13 cellular contexts compared by ENCODE assay signal in genomic region chr18:9653390-9653789, GRCh38. TPM values are rescaled to one million over a fixed set of nuclear protein-coding genes. Genes with fewer than 3 reads are reported as not detected.
A peak's percentile ranks its signal among the peaks of the same experiment; 100 is the strongest.
DNase-seq lines count a peak whose midpoint lies in the region; ATAC-seq and TF ChIP-seq lines count a peak whose summit lies in the region.
"Had no signal": no experiment of that assay in that cellular context is flagged by ENCODE, and none has a peak within 500 bp of the region (broad histone marks: within the 10 kb centered on the region; RNA-seq: fewer than 3 reads in every experiment).

No MANE protein-coding gene starts in this region.

- H3K4me1 ChIP-seq in ovary (ENCODE audit: insufficient read depth) = peaks cover 1% of the 10 kb centered on the region
- H3K4me1 ChIP-seq: upper lobe of right lung had no signal

- no peaks in the 10 kb centered on the region for H3K36me3 ChIP-seq in ovary
- H3K36me3 ChIP-seq: upper lobe of right lung had no signal

- H3K9me3 ChIP-seq in ovary = no peaks in the 10 kb centered on the region
- H3K9me3 ChIP-seq: upper lobe of right lung had no signal

- no peak overlapping the region for H3K27ac Mint-ChIP-seq in stimulated activated effector memory CD8-positive, alpha-beta T cell treated with anti-CD3 and anti-CD28 coated beads, Interleukin-12 subunit alpha, Interleukin-12 subunit beta, amount 100 ng/mL, for 72 hours
- H3K27ac Mint-ChIP-seq: CD4-positive, CD25-positive, alpha-beta regulatory T cell; endodermal cell had no signal

- no peaks in the 10 kb centered on the region for H3K9me3 Mint-ChIP-seq in stimulated activated effector memory CD8-positive, alpha-beta T cell treated with anti-CD3 and anti-CD28 coated beads, Interleukin-12 subunit alpha, Interleukin-12 subunit beta, amount 100 ng/mL, for 72 hours

- no peak overlapping the region for H3K27ac ChIP-seq in ovary
- H3K27ac ChIP-seq: upper lobe of right lung had no signal

- ATAC-seq in stimulated activated effector memory CD8-positive, alpha-beta T cell treated with anti-CD3 and anti-CD28 coated beads, Interleukin-12 subunit alpha, Interleukin-12 subunit beta, amount 100 ng/mL, for 72 hours = no peak
- no peak for ATAC-seq in GM21515 (IDR thresholded peaks at IDR 0.05; ENCODE audit: unreplicated experiment)
- ATAC-seq: upper lobe of right lung had no signal

- intact Hi-C loops in ovary (cut with DNase I) = no loop called here

- TF ChIP-seq POLR2A in ovary (IDR thresholded peaks at IDR 0.05) = no peak
- no peak for TF ChIP-seq POLR2A in erythroblast (IDR thresholded peaks at IDR 0.05; ENCODE audit: low read length)

- H3K36me3 Mint-ChIP-seq in stimulated activated effector memory CD8-positive, alpha-beta T cell treated with anti-CD3 and anti-CD28 coated beads, Interleukin-12 subunit alpha, Interleukin-12 subunit beta, amount 100 ng/mL, for 72 hours = no peaks in the 10 kb centered on the region
- H3K36me3 Mint-ChIP-seq: CD4-positive, CD25-positive, alpha-beta regulatory T cell had no signal

- no peak for TF ChIP-seq EP300 in ovary (IDR thresholded peaks at IDR 0.05)

- no peak overlapping the region for H3K4me3 ChIP-seq in ovary
- H3K4me3 ChIP-seq: upper lobe of right lung had no signal

- in situ Hi-C loops in G401 (cut with HindIII; ENCODE audit: low sequenced_read_pairs) (no loop called here), SK-MEL-5 (cut with HindIII; ENCODE audit: low pct_unique_long_range_greater_than_20kb, low sequenced_read_pairs) (no loop called here)

- no peaks in the 10 kb centered on the region for H3K4me1 Mint-ChIP-seq in stimulated activated effector memory CD8-positive, alpha-beta T cell treated with anti-CD3 and anti-CD28 coated beads, Interleukin-12 subunit alpha, Interleukin-12 subunit beta, amount 100 ng/mL, for 72 hours
- H3K4me1 Mint-ChIP-seq: CD4-positive, CD25-positive, alpha-beta regulatory T cell; endodermal cell had no signal

- H3K27me3 ChIP-seq in ovary = no peaks in the 10 kb centered on the region
- H3K27me3 ChIP-seq: upper lobe of right lung had no signal

- TF ChIP-seq CTCF in ovary (IDR thresholded peaks at IDR 0.05) = no peak

- DNase-seq in G401 (ENCODE audit: low spot score) = peak; percentile 7
- DNase-seq in SK-MEL-5 (ENCODE audit: low read depth, low spot score) = peak; percentile 94
- DNase-seq in fibroblast of peridontal ligament (ENCODE audit: extremely low read depth) = peak; percentile 35
- peak in 3 of 5 donors; percentile 20 to 37 (median 24) for DNase-seq in ovary
- DNase-seq in stimulated activated effector memory CD8-positive, alpha-beta T cell treated with anti-CD3 and anti-CD28 coated beads, Interleukin-12 subunit alpha, Interleukin-12 subunit beta, amount 100 ng/mL, for 72 hours (ENCODE audit: low spot score in 2 of 2) = no peak
- no peak for DNase-seq in erythroblast (lab: John Stamatoyannopoulos, UW)
- no peak for DNase-seq in activated naive CD4-positive, alpha-beta T cell treated with anti-CD3 and anti-CD28 coated beads, Interleukin-2, amount 50 U/mL, for 16 hours
- DNase-seq: activated T-cell treated with anti-CD3 and anti-CD28 coated beads, Interleukin-2, amount 50 U/mL, for 48 hours; CD4-positive, CD25-positive, alpha-beta regulatory T cell; endodermal cell; GOT3; upper lobe of right lung had no signal

- H3K4me3 Mint-ChIP-seq in stimulated activated effector memory CD8-positive, alpha-beta T cell treated with anti-CD3 and anti-CD28 coated beads, Interleukin-12 subunit alpha, Interleukin-12 subunit beta, amount 100 ng/mL, for 72 hours = no peak overlapping the region
- H3K4me3 Mint-ChIP-seq: CD4-positive, CD25-positive, alpha-beta regulatory T cell; endodermal cell had no signal

- 63 to 74% (median 65%) methylated on average over 5 of the region's 5 CpGs for WGBS in ovary, 3 donors

RNA-seq across cellular contexts. Expression of gene PPP4R1, which starts 39.0 kb away (rescaled TPM):
- total RNA-seq in G401 (2014; rRNA removed; shearing (Covaris generic)) = 70.9 and 74.5 TPM in 2 replicates
- total RNA-seq in SK-MEL-5 (2014; rRNA removed; shearing (Covaris generic)) = 30.2 and 33.3 TPM in 2 replicates
- 24.4 and 29.1 TPM in 2 replicates for polyA plus RNA-seq in SK-MEL-5 (2015; cell fraction: cytosol; rRNA removed)
- polyA plus RNA-seq in SK-MEL-5 (2015; cell fraction: nucleus; rRNA removed) = 97.9 and 109 TPM in 2 replicates
- 100 to 1,000 TPM in 5 of 7 donors, 10 to 100 TPM in 2; 91.7 to 128 (median 121) TPM for total RNA-seq in ovary
- 10 to 100 TPM; 31.4 to 62.7 TPM for polyA plus RNA-seq in ovary

RNA-seq across cellular contexts. Expression of gene RAB31, which starts 54.7 kb away (rescaled TPM):
- 36.6 and 64.3 TPM in 2 replicates for total RNA-seq in G401 (2014; rRNA removed; shearing (Covaris generic))
- 11.2 and 12.9 TPM in 2 replicates for total RNA-seq in SK-MEL-5 (2014; rRNA removed; shearing (Covaris generic))
- 8.4 and 11.5 TPM in 2 replicates for polyA plus RNA-seq in SK-MEL-5 (2015; cell fraction: cytosol; rRNA removed)
- polyA plus RNA-seq in SK-MEL-5 (2015; cell fraction: nucleus; rRNA removed) = 1.1 and 3.6 TPM in 2 replicates
- total RNA-seq in ovary = 100 to 1,000 TPM in 3 of 7 donors, 10 to 100 TPM in 4; 37.9 to 188 (median 62.8) TPM
- polyA plus RNA-seq in ovary = 100 to 1,000 TPM in 1 of 2 donors, 10 to 100 TPM in 1; 44.3 to 163 TPM

Comparison
In these comparisons a context has a peak if more than half of its experiments do, and no peak if none do; other contexts are left out.
1. DNase-seq: peak in G401 (single experiment), SK-MEL-5 (single experiment), fibroblast of peridontal ligament (single experiment) and ovary (3 of 5); none in stimulated activated effector memory CD8-positive, alpha-beta T cell treated with anti-CD3 and anti-CD28 coated beads, Interleukin-12 subunit alpha, Interleukin-12 subunit beta, amount 100 ng/mL, for 72 hours (0 of 2), erythroblast (0 of 2) and activated naive CD4-positive, alpha-beta T cell treated with anti-CD3 and anti-CD28 coated beads, Interleukin-2, amount 50 U/mL, for 16 hours (single experiment).